ENCODE assay signal across 2 cellular contexts in the genomic region with DNA sequence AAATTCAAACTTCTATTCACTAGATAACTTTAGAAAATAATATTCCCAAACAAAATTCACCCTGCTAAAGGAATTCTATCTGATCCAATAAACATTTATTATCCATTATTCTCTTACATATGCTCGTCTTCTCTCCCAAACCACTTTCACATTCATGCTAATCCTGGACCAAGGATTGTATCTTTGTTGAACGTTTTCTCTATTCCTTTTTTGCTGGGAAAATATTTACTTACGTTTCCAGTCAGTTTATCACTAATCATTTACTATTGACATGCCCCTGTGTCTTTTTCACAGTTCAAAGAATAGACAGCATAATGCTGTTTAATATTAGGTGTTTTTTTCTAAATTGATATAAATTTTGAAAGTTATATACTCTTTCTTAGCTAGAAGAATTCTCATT.
TF ChIP-seq lines count a peak whose summit lies in the region.

No MANE protein-coding gene starts in this region.

TF ChIP-seq in liver, 16 proteins besides CTCF, POLR2A, EP300 and RAD21:
- TF ChIP-seq, protein P1, sequence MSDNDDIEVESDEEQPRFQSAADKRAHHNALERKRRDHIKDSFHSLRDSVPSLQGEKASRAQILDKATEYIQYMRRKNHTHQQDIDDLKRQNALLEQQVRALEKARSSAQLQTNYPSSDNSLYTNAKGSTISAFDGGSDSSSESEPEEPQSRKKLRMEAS (IDR thresholded peaks at IDR 0.05), result no peak
- TF ChIP-seq RXRA (IDR thresholded peaks at IDR 0.05), result no peak
- TF ChIP-seq, protein P2, sequence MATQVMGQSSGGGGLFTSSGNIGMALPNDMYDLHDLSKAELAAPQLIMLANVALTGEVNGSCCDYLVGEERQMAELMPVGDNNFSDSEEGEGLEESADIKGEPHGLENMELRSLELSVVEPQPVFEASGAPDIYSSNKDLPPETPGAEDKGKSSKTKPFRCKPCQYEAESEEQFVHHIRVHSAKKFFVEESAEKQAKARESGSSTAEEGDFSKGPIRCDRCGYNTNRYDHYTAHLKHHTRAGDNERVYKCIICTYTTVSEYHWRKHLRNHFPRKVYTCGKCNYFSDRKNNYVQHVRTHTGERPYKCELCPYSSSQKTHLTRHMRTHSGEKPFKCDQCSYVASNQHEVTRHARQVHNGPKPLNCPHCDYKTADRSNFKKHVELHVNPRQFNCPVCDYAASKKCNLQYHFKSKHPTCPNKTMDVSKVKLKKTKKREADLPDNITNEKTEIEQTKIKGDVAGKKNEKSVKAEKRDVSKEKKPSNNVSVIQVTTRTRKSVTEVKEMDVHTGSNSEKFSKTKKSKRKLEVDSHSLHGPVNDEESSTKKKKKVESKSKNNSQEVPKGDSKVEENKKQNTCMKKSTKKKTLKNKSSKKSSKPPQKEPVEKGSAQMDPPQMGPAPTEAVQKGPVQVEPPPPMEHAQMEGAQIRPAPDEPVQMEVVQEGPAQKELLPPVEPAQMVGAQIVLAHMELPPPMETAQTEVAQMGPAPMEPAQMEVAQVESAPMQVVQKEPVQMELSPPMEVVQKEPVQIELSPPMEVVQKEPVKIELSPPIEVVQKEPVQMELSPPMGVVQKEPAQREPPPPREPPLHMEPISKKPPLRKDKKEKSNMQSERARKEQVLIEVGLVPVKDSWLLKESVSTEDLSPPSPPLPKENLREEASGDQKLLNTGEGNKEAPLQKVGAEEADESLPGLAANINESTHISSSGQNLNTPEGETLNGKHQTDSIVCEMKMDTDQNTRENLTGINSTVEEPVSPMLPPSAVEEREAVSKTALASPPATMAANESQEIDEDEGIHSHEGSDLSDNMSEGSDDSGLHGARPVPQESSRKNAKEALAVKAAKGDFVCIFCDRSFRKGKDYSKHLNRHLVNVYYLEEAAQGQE (IDR thresholded peaks at IDR 0.05), result peak; percentile 20
- no peak for TF ChIP-seq HNF4G (IDR thresholded peaks at IDR 0.05)
- no peak for TF ChIP-seq FOXA1 (IDR thresholded peaks at IDR 0.05)
- TF ChIP-seq EGR1 (IDR thresholded peaks at IDR 0.05; ENCODE audit: low read depth in 2 of 2), result no peak
- no peak for TF ChIP-seq YY1 (IDR thresholded peaks at IDR 0.05)
- peak; percentile 13 for TF ChIP-seq SP1 (IDR thresholded peaks at IDR 0.05)
- no peak for TF ChIP-seq NR2F2 (IDR thresholded peaks at IDR 0.05)
- no peak for TF ChIP-seq GABPA (IDR thresholded peaks at IDR 0.05 in 1 of 2, conservative IDR thresholded peaks at IDR 0.05 in 1 of 2)
- no peak for TF ChIP-seq ATF3 (IDR thresholded peaks at IDR 0.05)
- no peak for TF ChIP-seq ZBTB33 (IDR thresholded peaks at IDR 0.05)
- TF ChIP-seq FOXA2 (IDR thresholded peaks at IDR 0.05), result peak; percentile 36
- TF ChIP-seq TAF1 (conservative IDR thresholded peaks at IDR 0.05), result no peak
- no peak for TF ChIP-seq JUND (IDR thresholded peaks at IDR 0.05)
- TF ChIP-seq HNF4A (conservative IDR thresholded peaks at IDR 0.05), result peak in 1 of 2 donors; percentile 26

TF ChIP-seq in HepG2, 621 proteins besides CTCF, POLR2A, EP300 and RAD21:
- TF ChIP-seq ATF3 (CRISPR knock-in tag; IDR thresholded peaks at IDR 0.05) (no peak), DR1 (CRISPR knock-in tag; IDR thresholded peaks at IDR 0.05) (no peak), SETDB1 (CRISPR knock-in tag; IDR thresholded peaks at IDR 0.05; ENCODE audit: borderline replicate concordance) (no peak), ZBTB49 (CRISPR knock-in tag; IDR thresholded peaks at IDR 0.05; ENCODE audit: borderline replicate concordance) (no peak), ZNF7 (CRISPR knock-in tag; IDR thresholded peaks at IDR 0.05) (no peak), SRY (CRISPR knock-in tag; IDR thresholded peaks at IDR 0.05) (no peak), SNAI1 (CRISPR knock-in tag; IDR thresholded peaks at IDR 0.05; ENCODE audit: borderline replicate concordance) (no peak), BORCS8-MEF2B (CRISPR knock-in tag; IDR thresholded peaks at IDR 0.05) (no peak), ARID3A (IDR thresholded peaks at IDR 0.05; ENCODE audit: low read depth, low read length) (no peak), ZNF34 (CRISPR knock-in tag; IDR thresholded peaks at IDR 0.05; ENCODE audit: borderline replicate concordance) (no peak), EHMT2 (IDR thresholded peaks at IDR 0.05; ENCODE audit: borderline replicate concordance, low read depth, low read length) (no peak), HMG20A (CRISPR knock-in tag; IDR thresholded peaks at IDR 0.05; ENCODE audit: borderline replicate concordance) (no peak)
- TF ChIP-seq, protein P3, sequence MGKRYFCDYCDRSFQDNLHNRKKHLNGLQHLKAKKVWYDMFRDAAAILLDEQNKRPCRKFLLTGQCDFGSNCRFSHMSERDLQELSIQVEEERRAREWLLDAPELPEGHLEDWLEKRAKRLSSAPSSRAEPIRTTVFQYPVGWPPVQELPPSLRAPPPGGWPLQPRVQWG (CRISPR knock-in tag; IDR thresholded peaks at IDR 0.05; ENCODE audit: borderline replicate concordance, low read depth), result no peak
- TF ChIP-seq, protein P4, sequence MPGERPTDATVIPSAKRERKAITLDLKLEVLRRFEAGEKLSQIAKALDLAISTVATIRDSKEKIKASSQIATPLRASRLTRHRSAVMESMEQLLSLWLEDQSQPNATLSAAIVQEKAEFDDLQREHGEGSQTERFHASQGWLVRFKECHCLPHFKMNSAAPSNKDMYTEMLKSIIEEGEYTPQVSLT (CRISPR knock-in tag; IDR thresholded peaks at IDR 0.05; ENCODE audit: borderline replicate concordance, low read depth), result no peak
- TF ChIP-seq, protein P5, sequence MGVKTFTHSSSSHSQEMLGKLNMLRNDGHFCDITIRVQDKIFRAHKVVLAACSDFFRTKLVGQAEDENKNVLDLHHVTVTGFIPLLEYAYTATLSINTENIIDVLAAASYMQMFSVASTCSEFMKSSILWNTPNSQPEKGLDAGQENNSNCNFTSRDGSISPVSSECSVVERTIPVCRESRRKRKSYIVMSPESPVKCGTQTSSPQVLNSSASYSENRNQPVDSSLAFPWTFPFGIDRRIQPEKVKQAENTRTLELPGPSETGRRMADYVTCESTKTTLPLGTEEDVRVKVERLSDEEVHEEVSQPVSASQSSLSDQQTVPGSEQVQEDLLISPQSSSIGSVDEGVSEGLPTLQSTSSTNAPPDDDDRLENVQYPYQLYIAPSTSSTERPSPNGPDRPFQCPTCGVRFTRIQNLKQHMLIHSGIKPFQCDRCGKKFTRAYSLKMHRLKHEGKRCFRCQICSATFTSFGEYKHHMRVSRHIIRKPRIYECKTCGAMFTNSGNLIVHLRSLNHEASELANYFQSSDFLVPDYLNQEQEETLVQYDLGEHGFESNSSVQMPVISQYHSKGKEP (CRISPR knock-in tag; IDR thresholded peaks at IDR 0.05), result no peak
- TF ChIP-seq, protein P6, sequence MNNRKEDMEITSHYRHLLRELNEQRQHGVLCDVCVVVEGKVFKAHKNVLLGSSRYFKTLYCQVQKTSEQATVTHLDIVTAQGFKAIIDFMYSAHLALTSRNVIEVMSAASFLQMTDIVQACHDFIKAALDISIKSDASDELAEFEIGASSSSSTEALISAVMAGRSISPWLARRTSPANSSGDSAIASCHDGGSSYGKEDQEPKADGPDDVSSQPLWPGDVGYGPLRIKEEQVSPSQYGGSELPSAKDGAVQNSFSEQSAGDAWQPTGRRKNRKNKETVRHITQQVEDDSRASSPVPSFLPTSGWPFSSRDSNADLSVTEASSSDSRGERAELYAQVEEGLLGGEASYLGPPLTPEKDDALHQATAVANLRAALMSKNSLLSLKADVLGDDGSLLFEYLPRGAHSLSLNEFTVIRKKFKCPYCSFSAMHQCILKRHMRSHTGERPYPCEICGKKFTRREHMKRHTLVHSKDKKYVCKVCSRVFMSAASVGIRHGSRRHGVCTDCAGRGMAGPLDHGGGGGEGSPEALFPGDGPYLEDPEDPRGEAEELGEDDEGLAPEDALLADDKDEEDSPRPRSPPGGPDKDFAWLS (CRISPR knock-in tag; IDR thresholded peaks at IDR 0.05; ENCODE audit: borderline replicate concordance), result no peak
- TF ChIP-seq, protein P7, sequence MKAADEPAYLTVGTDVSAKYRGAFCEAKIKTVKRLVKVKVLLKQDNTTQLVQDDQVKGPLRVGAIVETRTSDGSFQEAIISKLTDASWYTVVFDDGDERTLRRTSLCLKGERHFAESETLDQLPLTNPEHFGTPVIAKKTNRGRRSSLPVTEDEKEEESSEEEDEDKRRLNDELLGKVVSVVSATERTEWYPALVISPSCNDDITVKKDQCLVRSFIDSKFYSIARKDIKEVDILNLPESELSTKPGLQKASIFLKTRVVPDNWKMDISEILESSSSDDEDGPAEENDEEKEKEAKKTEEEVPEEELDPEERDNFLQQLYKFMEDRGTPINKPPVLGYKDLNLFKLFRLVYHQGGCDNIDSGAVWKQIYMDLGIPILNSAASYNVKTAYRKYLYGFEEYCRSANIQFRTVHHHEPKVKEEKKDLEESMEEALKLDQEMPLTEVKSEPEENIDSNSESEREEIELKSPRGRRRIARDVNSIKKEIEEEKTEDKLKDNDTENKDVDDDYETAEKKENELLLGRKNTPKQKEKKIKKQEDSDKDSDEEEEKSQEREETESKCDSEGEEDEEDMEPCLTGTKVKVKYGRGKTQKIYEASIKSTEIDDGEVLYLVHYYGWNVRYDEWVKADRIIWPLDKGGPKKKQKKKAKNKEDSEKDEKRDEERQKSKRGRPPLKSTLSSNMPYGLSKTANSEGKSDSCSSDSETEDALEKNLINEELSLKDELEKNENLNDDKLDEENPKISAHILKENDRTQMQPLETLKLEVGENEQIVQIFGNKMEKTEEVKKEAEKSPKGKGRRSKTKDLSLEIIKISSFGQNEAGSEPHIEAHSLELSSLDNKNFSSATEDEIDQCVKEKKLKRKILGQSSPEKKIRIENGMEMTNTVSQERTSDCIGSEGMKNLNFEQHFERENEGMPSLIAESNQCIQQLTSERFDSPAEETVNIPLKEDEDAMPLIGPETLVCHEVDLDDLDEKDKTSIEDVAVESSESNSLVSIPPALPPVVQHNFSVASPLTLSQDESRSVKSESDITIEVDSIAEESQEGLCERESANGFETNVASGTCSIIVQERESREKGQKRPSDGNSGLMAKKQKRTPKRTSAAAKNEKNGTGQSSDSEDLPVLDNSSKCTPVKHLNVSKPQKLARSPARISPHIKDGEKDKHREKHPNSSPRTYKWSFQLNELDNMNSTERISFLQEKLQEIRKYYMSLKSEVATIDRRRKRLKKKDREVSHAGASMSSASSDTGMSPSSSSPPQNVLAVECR (CRISPR knock-in tag; IDR thresholded peaks at IDR 0.05; ENCODE audit: borderline replicate concordance), result no peak
